In the genomic region with DNA sequence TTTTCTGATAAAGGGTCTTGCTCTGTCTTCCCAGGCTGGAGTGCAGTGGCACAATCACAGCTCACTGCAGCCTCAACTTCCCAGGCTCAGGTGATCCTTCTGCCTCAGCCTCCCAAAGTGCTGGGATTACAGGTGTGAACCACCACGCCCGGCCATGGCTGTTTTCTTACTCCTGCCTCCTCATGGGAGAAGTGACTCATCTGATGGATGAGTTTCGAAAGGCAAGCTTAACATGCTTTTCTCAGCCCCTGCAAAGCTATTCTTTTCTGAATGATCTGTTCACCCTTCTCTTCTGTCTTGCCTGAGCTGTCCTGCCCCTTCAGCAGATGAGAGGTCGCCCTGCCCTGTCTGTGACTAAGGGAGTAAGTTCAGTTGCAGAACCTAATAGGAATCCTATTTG, we compare ENCODE assay signal across 11 cellular contexts. TPM values are rescaled to one million over a fixed set of nuclear protein-coding genes. Genes with fewer than 3 reads are reported as not detected.
DNase-seq lines count a peak whose midpoint lies in the region; ATAC-seq, FAIRE-seq and TF ChIP-seq lines count a peak whose summit lies in the region.
"Had no signal": no experiment of that assay in that cellular context is flagged by ENCODE, and none has a peak within 500 bp of the region (broad histone marks: within the 10 kb centered on the region; RNA-seq: fewer than 3 reads in every experiment).

No MANE protein-coding gene starts in this region.

- peaks cover 24% of the 10 kb centered on the region for H3K36me3 Mint-ChIP-seq in Caco-2 (ENCODE audit: insufficient read depth, unreplicated experiment)
- H3K36me3 Mint-ChIP-seq in osteocyte (ENCODE audit: unreplicated experiment) = no peaks in the 10 kb centered on the region
- H3K36me3 Mint-ChIP-seq: activated CD8-positive, alpha-beta memory T cell treated with anti-CD3 and anti-CD28 coated beads, Interleukin-2, amount 10 ng/mL, durations not matched to agents 7 days and 5 days had no signal

- H3K27me3 Mint-ChIP-seq in Caco-2 (ENCODE audit: insufficient read depth, unreplicated experiment) (no peaks in the 10 kb centered on the region), osteocyte (ENCODE audit: unreplicated experiment) (peaks cover 60% of the 10 kb centered on the region)

- peak in 1 of 2 experiments; percentile 56 for DNase-seq in Caco-2
- DNase-seq in M059J (ENCODE audit: low read depth) = peak; percentile 68
- DNase-seq in bronchial epithelial cell (ENCODE audit: low read depth) = peak; percentile 92
- DNase-seq in myocyte (ENCODE audit: low read depth) = peak; percentile 27
- no peak for DNase-seq in NCI-H2227 treated with DMSO at 0.1 percent for 48 hours (lab: John Stamatoyannopoulos, UW)
- no peak for DNase-seq in DMS114 treated with DMSO at 0.1 percent for 48 hours (lab: John Stamatoyannopoulos, UW; ENCODE audit: unreplicated experiment)
- DNase-seq in osteocyte (ENCODE audit: extremely low spot score, unreplicated experiment) = no peak
- DNase-seq: activated CD8-positive, alpha-beta memory T cell treated with anti-CD3 and anti-CD28 coated beads, Interleukin-2, amount 10 ng/mL, durations not matched to agents 7 days and 5 days; GDM1; SJCRH30 had no signal

- no peak overlapping the region for H3K27ac Mint-ChIP-seq in Caco-2 (ENCODE audit: unreplicated experiment)
- H3K27ac Mint-ChIP-seq in osteocyte (ENCODE audit: unreplicated experiment) = no peak overlapping the region
- H3K27ac Mint-ChIP-seq: activated CD8-positive, alpha-beta memory T cell treated with anti-CD3 and anti-CD28 coated beads, Interleukin-2, amount 10 ng/mL, durations not matched to agents 7 days and 5 days had no signal

- no peak for FAIRE-seq in bronchial epithelial cell (lab: Jason Lieb, UNC)

- H3K9me3 ChIP-seq in Caco-2 = no peaks in the 10 kb centered on the region
- H3K9me3 ChIP-seq: SJCRH30 had no signal

- intact Hi-C loops in Caco-2 (cut with micrococcal nuclease; ENCODE audit: unreplicated experiment) = loop anchor here (10.0 kb wide), 1 partner anchor 113 kb away; no protein-coding TSS in a partner anchor

- no peak overlapping the region for H3K4me3 ChIP-seq in Caco-2 (ENCODE audit: low read depth, low read length)
- H3K4me3 ChIP-seq in bronchial epithelial cell (ENCODE audit: low read depth, low read length) = no peak overlapping the region

- H3K4me1 Mint-ChIP-seq in Caco-2 (ENCODE audit: low read depth, unreplicated experiment) (peaks cover 12% of the 10 kb centered on the region), osteocyte (ENCODE audit: unreplicated experiment) (peaks cover 6% of the 10 kb centered on the region)

- no peak for ATAC-seq in HG02763 (IDR thresholded peaks at IDR 0.05; ENCODE audit: unreplicated experiment)

- TF ChIP-seq CTCF in Caco-2 (IDR thresholded peaks at IDR 0.05; ENCODE audit: insufficient read depth in 1 of 2, low read depth in 1 of 2, low read length in 1 of 2, severe bottlenecking in 1 of 2, unreplicated experiment in 1 of 2) = no peak
- no peak for TF ChIP-seq CTCF in bronchial epithelial cell (IDR thresholded peaks at IDR 0.05; ENCODE audit: insufficient read depth, low read length, severe bottlenecking)
- no peak for TF ChIP-seq CTCF in osteocyte (IDR thresholded peaks at IDR 0.05)

- H3K36me3 ChIP-seq in Caco-2 (ENCODE audit: control insufficient read depth, insufficient read depth, low read length) = no peaks in the 10 kb centered on the region
- H3K36me3 ChIP-seq in bronchial epithelial cell (ENCODE audit: control insufficient read depth, insufficient read depth, low read length) = no peaks in the 10 kb centered on the region
- H3K36me3 ChIP-seq: SJCRH30 had no signal

- POLR2A ChIA-PET in Caco-2 (lab: Charles Lee) = interaction anchor here (0.9 to 1.6 kb wide), 2 partner anchors 39 to 50 kb away, joined by 7 to 10 read pairs; no protein-coding TSS in a partner anchor

- H3K9me3 Mint-ChIP-seq in Caco-2 (ENCODE audit: unreplicated experiment) = peaks cover 11% of the 10 kb centered on the region
- no peaks in the 10 kb centered on the region for H3K9me3 Mint-ChIP-seq in osteocyte (ENCODE audit: unreplicated experiment)

- no peaks in the 10 kb centered on the region for H3K27me3 ChIP-seq in Caco-2 (replicated peaks; ENCODE audit: control insufficient read depth, insufficient read depth, low read length)
- H3K27me3 ChIP-seq in bronchial epithelial cell (ENCODE audit: control insufficient read depth, insufficient read depth, low read length) = no peaks in the 10 kb centered on the region

- CTCF ChIA-PET in Caco-2 (lab: Charles Lee) = interaction anchor here (0.7 to 3.9 kb wide), 9 partner anchors 10 to 495 kb away, joined by 3 to 49 read pairs (median 4); no protein-coding TSS in a partner anchor

- H3K4me3 Mint-ChIP-seq in Caco-2 (ENCODE audit: unreplicated experiment) (peak overlapping the region; percentile 85), osteocyte (ENCODE audit: unreplicated experiment) (no peak overlapping the region)

- BruUV-seq in Caco-2 (replicated peaks; lab: Mats Ljungman, UMichigan) = no TSS peak

- peaks cover 13% of the 10 kb centered on the region for H3K4me1 ChIP-seq in Caco-2
- H3K4me1 ChIP-seq: SJCRH30 had no signal

RNA-seq across cellular contexts. Expression of a gene that starts 0.9 kb away (rescaled TPM):
- total RNA-seq in Caco-2 (2022) = 119 and 120 TPM in 2 replicates
- 0.15 and 0.86 TPM in 2 replicates for total RNA-seq in M059J (2014; rRNA removed; shearing (Covaris generic))
- total RNA-seq in bronchial epithelial cell = 0.26 and 0.38 TPM in 2 replicates
- 1.5 and 6.9 TPM in 2 replicates for total RNA-seq in myocyte
- 0.62 TPM for polyA plus RNA-seq in myocyte (2012)
- not detected in 2 replicates for total RNA-seq in osteocyte
- total RNA-seq: activated CD8-positive, alpha-beta memory T cell treated with anti-CD3 and anti-CD28 coated beads, Interleukin-2, amount 10 ng/mL, durations not matched to agents 7 days and 5 days had no signal

Comparison
In these comparisons a context has a peak if more than half of its experiments do, and no peak if none do; other contexts are left out.
1. DNase-seq: peak in M059J (single experiment), bronchial epithelial cell (single experiment) and myocyte (single experiment); none in NCI-H2227 treated with DMSO at 0.1 percent for 48 hours (single experiment), DMS114 treated with DMSO at 0.1 percent for 48 hours (single experiment) and osteocyte (single experiment).
2. RNA of a gene that starts 0.9 kb away (total RNA-seq): 119 to 120 TPM in Caco-2; 1.5 to 6.9 TPM in myocyte, 0.15 to 0.86 TPM in M059J, 0.26 to 0.38 TPM in bronchial epithelial cell and not detected in osteocyte; every median in the first group is over 10 times any median in the second.